8 cellular contexts compared by ENCODE assay signal in the genomic region with DNA sequence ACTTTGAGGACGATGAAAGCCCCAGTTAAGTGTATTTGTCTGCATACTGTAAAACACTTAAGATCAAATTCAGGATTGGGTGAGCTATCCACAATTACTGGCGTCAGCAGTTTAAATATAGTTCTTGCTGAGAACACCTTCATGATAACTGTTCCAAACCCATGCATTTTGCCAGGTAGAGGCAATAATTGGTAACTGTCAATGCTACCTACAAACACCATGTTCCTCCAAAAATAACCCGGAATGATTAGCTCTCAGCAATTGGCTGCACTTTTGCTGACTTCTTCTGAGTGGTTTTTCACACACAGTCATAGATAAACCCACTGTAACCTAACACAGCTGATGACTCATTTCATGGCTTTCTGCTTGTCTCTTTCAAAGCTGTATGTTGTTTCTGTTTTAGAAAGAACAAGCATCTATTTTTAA.
DNase-seq lines count a peak whose midpoint lies in the region; ATAC-seq and TF ChIP-seq lines count a peak whose summit lies in the region.

No MANE protein-coding gene starts in this region.

- intact Hi-C loops in right cardiac atrium (cut with DNase I), result no loop called here

- DNase-seq in AG10803 (ENCODE audit: low read depth) (peak; percentile 66), RPMI8226 (peak; percentile 63), right cardiac atrium (no peak), erythroblast (lab: John Stamatoyannopoulos, UW) (no peak)
- DNase-seq in stimulated activated CD4-positive, alpha-beta T cell treated with anti-CD3 and anti-CD28 coated beads, Interleukin-1b, Interleukin-23, amount 100 ng/mL, for 48 hours, result no peak
- no peak for DNase-seq in activated CD4-positive, alpha-beta T cell treated with anti-CD3 and anti-CD28 coated beads, Interleukin-2, amount 10 ng/mL, durations not matched to agents 7 days and 5 days

- H3K36me3 Mint-ChIP-seq in activated CD4-positive, alpha-beta T cell treated with anti-CD3 and anti-CD28 coated beads, Interleukin-2, amount 10 ng/mL, durations not matched to agents 7 days and 5 days (ENCODE audit: low read depth), result no peaks in the 10 kb centered on the region

- H3K4me1 Mint-ChIP-seq in activated CD4-positive, alpha-beta T cell treated with anti-CD3 and anti-CD28 coated beads, Interleukin-2, amount 10 ng/mL, durations not matched to agents 7 days and 5 days, result peaks cover 6% of the 10 kb centered on the region

- H3K27me3 ChIP-seq in right cardiac atrium (ENCODE audit: control insufficient read depth, insufficient read depth), result no peaks in the 10 kb centered on the region

- ATAC-seq in GM19025 (IDR thresholded peaks at IDR 0.05; ENCODE audit: low read depth, unreplicated experiment), result peak; percentile 97
- ATAC-seq in HG03097 (IDR thresholded peaks at IDR 0.05; ENCODE audit: low FRiP score, unreplicated experiment), result peak; percentile 100
- peak; percentile 96 to 97 for ATAC-seq in right cardiac atrium

- H3K4me3 Mint-ChIP-seq in activated CD4-positive, alpha-beta T cell treated with anti-CD3 and anti-CD28 coated beads, Interleukin-2, amount 10 ng/mL, durations not matched to agents 7 days and 5 days, result no peak overlapping the region

- H3K27ac ChIP-seq in right cardiac atrium (ENCODE audit: low read length), result no peak overlapping the region

- POLR2A ChIA-PET in activated CD4-positive, alpha-beta T cell treated with anti-CD3 and anti-CD28 coated beads, Interleukin-2, amount 10 ng/mL, durations not matched to agents 7 days and 5 days (lab: Charles Lee), result no interaction called here

- H3K27ac Mint-ChIP-seq in activated CD4-positive, alpha-beta T cell treated with anti-CD3 and anti-CD28 coated beads, Interleukin-2, amount 10 ng/mL, durations not matched to agents 7 days and 5 days, result no peak overlapping the region

- no peaks in the 10 kb centered on the region for H3K9me3 ChIP-seq in right cardiac atrium (ENCODE audit: control insufficient read depth, low read length)

- no peak overlapping the region for H3K4me3 ChIP-seq in AG10803 (ENCODE audit: low read length)
- H3K4me3 ChIP-seq in right cardiac atrium (ENCODE audit: low read length), result no peak overlapping the region

- H3K27me3 Mint-ChIP-seq in activated CD4-positive, alpha-beta T cell treated with anti-CD3 and anti-CD28 coated beads, Interleukin-2, amount 10 ng/mL, durations not matched to agents 7 days and 5 days, result peaks cover 4% of the 10 kb centered on the region

- TF ChIP-seq CTCF in AG10803 (conservative IDR thresholded peaks at IDR 0.05; ENCODE audit: low read length), result no peak

- H3K9me3 Mint-ChIP-seq in activated CD4-positive, alpha-beta T cell treated with anti-CD3 and anti-CD28 coated beads, Interleukin-2, amount 10 ng/mL, durations not matched to agents 7 days and 5 days, result no peaks in the 10 kb centered on the region

- CTCF ChIA-PET in activated CD4-positive, alpha-beta T cell treated with anti-CD3 and anti-CD28 coated beads, Interleukin-2, amount 10 ng/mL, durations not matched to agents 7 days and 5 days (lab: Charles Lee), result interaction anchor here (0.6 to 1.0 kb wide), 2 partner anchors 35 to 739 kb away, joined by 3 read pairs; no protein-coding TSS in a partner anchor

- no peaks in the 10 kb centered on the region for H3K4me1 ChIP-seq in right cardiac atrium (ENCODE audit: control insufficient read depth, insufficient read depth, low read length)

- TF ChIP-seq POLR2A in erythroblast (IDR thresholded peaks at IDR 0.05; ENCODE audit: low read length), result no peak

- WGBS in right cardiac atrium, result 17% methylated on average over 3 of the region's 3 CpGs

Comparison
In these comparisons a context has a peak if more than half of its experiments do, and no peak if none do; other contexts are left out.
1. DNase-seq: peak in AG10803 (single experiment) and RPMI8226 (single experiment); none in right cardiac atrium (0 of 3), stimulated activated CD4-positive, alpha-beta T cell treated with anti-CD3 and anti-CD28 coated beads, Interleukin-1b, Interleukin-23, amount 100 ng/mL, for 48 hours (single experiment), erythroblast (0 of 2) and activated CD4-positive, alpha-beta T cell treated with anti-CD3 and anti-CD28 coated beads, Interleukin-2, amount 10 ng/mL, durations not matched to agents 7 days and 5 days (single experiment).
2. Peak in every context shown above with its lines, with median percentiles within 50 percentile points of each other: ATAC-seq.